Comparison of ENCODE assay signal across 18 cellular contexts in genomic region chr15:99320374-99321215, GRCh38.
"Had no signal": no experiment of that assay in that cellular context is flagged by ENCODE, and none has a peak within 500 bp of the region (broad histone marks: within the 10 kb centered on the region; RNA-seq: fewer than 3 reads in every experiment).

No MANE protein-coding gene starts in this region.

- H3K27me3 Mint-ChIP-seq: activated CD8-positive, alpha-beta memory T cell treated with anti-CD3 and anti-CD28 coated beads, Interleukin-2, amount 10 ng/mL, durations not matched to agents 7 days and 5 days; activated naive CD8-positive, alpha-beta T cell; stimulated activated naive CD8-positive, alpha-beta T cell treated with anti-CD3 and anti-CD28 coated beads, Interleukin-15, amount 100 ng/mL, for 72 hours had no signal

- H3K27ac Mint-ChIP-seq: activated CD8-positive, alpha-beta memory T cell treated with anti-CD3 and anti-CD28 coated beads, Interleukin-2, amount 10 ng/mL, durations not matched to agents 7 days and 5 days; activated naive CD8-positive, alpha-beta T cell; nephron; stimulated activated naive CD8-positive, alpha-beta T cell treated with anti-CD3 and anti-CD28 coated beads, Interleukin-15, amount 100 ng/mL, for 72 hours; T-helper 2 cell treated with Interferon-gamma antibody and Interleukin-4, amounts not matched to agents 5 μg/mL and 100 μg/mL, for 36 hours had no signal

- H3K9me3 Mint-ChIP-seq: activated T-cell treated with anti-CD3 and anti-CD28 coated beads, Interleukin-2, amount 50 U/mL, for 4 hours; T-helper 2 cell treated with Interferon-gamma antibody and Interleukin-4, amounts not matched to agents 5 μg/mL and 100 μg/mL, for 36 hours had no signal

- DNase-seq: activated CD4-positive, alpha-beta T cell treated with anti-CD3 and anti-CD28 coated beads, Interleukin-2, amount 50 U/mL, for 4 hours; activated CD8-positive, alpha-beta memory T cell treated with anti-CD3 and anti-CD28 coated beads, Interleukin-2, amount 10 ng/mL, durations not matched to agents 7 days and 5 days; activated gamma-delta T cell; activated T-cell treated with anti-CD3 and anti-CD28 coated beads, Interleukin-2, amount 50 U/mL, for 4 hours; amygdala; brain microvascular endothelial cell; heart right ventricle; left ventricle myocardium inferior; mesenchymal stem cell; occipital lobe; stimulated activated CD4-positive, alpha-beta T cell treated with anti-CD3 and anti-CD28 coated beads, Interleukin-4, amount 100 ng/mL, for 4 hours; stimulated activated naive CD8-positive, alpha-beta T cell treated with anti-CD3 and anti-CD28 coated beads, Interleukin-15, amount 100 ng/mL, for 72 hours had no signal

- FAIRE-seq: endometrium, frontal cortex, islet of Langerhans had no signal

- H3K4me3 Mint-ChIP-seq: activated CD8-positive, alpha-beta memory T cell treated with anti-CD3 and anti-CD28 coated beads, Interleukin-2, amount 10 ng/mL, durations not matched to agents 7 days and 5 days; activated naive CD8-positive, alpha-beta T cell; activated T-cell treated with anti-CD3 and anti-CD28 coated beads, Interleukin-2, amount 50 U/mL, for 4 hours; nephron; stimulated activated naive CD8-positive, alpha-beta T cell treated with anti-CD3 and anti-CD28 coated beads, Interleukin-15, amount 100 ng/mL, for 72 hours; T-helper 2 cell treated with Interferon-gamma antibody and Interleukin-4, amounts not matched to agents 5 μg/mL and 100 μg/mL, for 36 hours had no signal
